In genomic region chr20:46689754-46690085, GRCh38 we compare ENCODE assay signal across 8 cellular contexts. TPM values are rescaled to one million over a fixed set of nuclear protein-coding genes. Genes with fewer than 3 reads are reported as not detected.
DNase-seq lines count a peak whose midpoint lies in the region; ATAC-seq, FAIRE-seq and TF ChIP-seq lines count a peak whose summit lies in the region.

No MANE protein-coding gene starts in this region.

- no peak for TF ChIP-seq RAD21 in H1 (IDR thresholded peaks at IDR 0.05 in 1 of 2, conservative IDR thresholded peaks at IDR 0.05 in 1 of 2; ENCODE audit: low read depth in 2 of 2, low read length in 2 of 2)

- peaks cover 12% of the 10 kb centered on the region for H3K36me3 ChIP-seq in CD8-positive, alpha-beta T cell (ENCODE audit: insufficient read depth, low read length)
- H3K36me3 ChIP-seq in OCI-LY1 (ENCODE audit: insufficient read depth, low read length) (peaks cover 27% of the 10 kb centered on the region), H1 (ENCODE audit: control insufficient read depth in 2 of 4, insufficient read depth in 4 of 4, low read length in 3 of 4) (peaks cover 2 to 22% (median 12%) of the 10 kb centered on the region in 4 experiments; a peak in 5 of 8 replicates), neuronal stem cell (replicated peaks in 1 of 2; ENCODE audit: control insufficient read depth in 2 of 2, insufficient read depth in 2 of 2, low read length in 2 of 2) (peaks cover 9 to 26% of the 10 kb centered on the region in 2 donors)

- no peaks in the 10 kb centered on the region for H3K9me3 ChIP-seq in CD8-positive, alpha-beta T cell (ENCODE audit: low read length)
- H3K9me3 ChIP-seq in OCI-LY1 (ENCODE audit: low read length), result no peaks in the 10 kb centered on the region
- H3K9me3 ChIP-seq in H1 (ENCODE audit: insufficient read depth in 2 of 2, low read depth in 1 of 2, low read length in 1 of 2), result no peaks in the 10 kb centered on the region; a peak in 1 of 4 replicates
- no peaks in the 10 kb centered on the region for H3K9me3 ChIP-seq in neuronal stem cell (replicated peaks in 1 of 2; ENCODE audit: control insufficient read depth in 2 of 2, insufficient read depth in 1 of 2, low read depth in 1 of 2, low read length in 2 of 2)

- H3K9me3 Mint-ChIP-seq in CD8-positive, alpha-beta T cell, result no peaks in the 10 kb centered on the region

- peak overlapping the region; percentile 100 for H3K4me3 Mint-ChIP-seq in CD8-positive, alpha-beta T cell

- peaks cover 57% of the 10 kb centered on the region for H3K4me1 Mint-ChIP-seq in CD8-positive, alpha-beta T cell (ENCODE audit: low read depth)

- H3K14ac ChIP-seq in H1 (ENCODE audit: insufficient read length), result no peak overlapping the region
- H3K14ac ChIP-seq in neuronal stem cell (ENCODE audit: low read length), result no peak overlapping the region

- H3K56ac ChIP-seq in H1 (replicated peaks; ENCODE audit: insufficient read length, low read depth, low read length), result no peak overlapping the region

- H4K91ac ChIP-seq in H1 (replicated peaks; ENCODE audit: insufficient read length, low read length) (no peak overlapping the region), neuronal stem cell (ENCODE audit: low read depth, low read length, poor library complexity) (no peak overlapping the region)

- no peak for DNase-seq in CD8-positive, alpha-beta T cell
- DNase-seq in H1 (ENCODE audit: low read depth in 1 of 2, low spot score in 2 of 2) (no peak), neuronal stem cell (ENCODE audit: low spot score) (no peak), putamen (ENCODE audit: low spot score) (no peak), AG08395 (ENCODE audit: low spot score) (no peak), islet precursor cell (no peak), foreskin keratinocyte (no peak)

- H3K79me2 ChIP-seq in OCI-LY1 (ENCODE audit: insufficient read depth, low read length) (peaks cover 36% of the 10 kb centered on the region), H1 (ENCODE audit: control insufficient read depth in 1 of 2, insufficient read depth in 2 of 2, low read length in 2 of 2) (peaks cover 10 to 41% of the 10 kb centered on the region in 2 experiments)

- intact Hi-C loops in CD8-positive, alpha-beta T cell (cut with DNase I, micrococcal nuclease), result loop anchor here (1.0 to 5.0 kb wide), 7 partner anchors 8 to 668 kb away; partner anchors contain the start of genes ELMO2 (in 1 of the 2) and ZMYND8 (in 1 of the 2)

- no peaks in the 10 kb centered on the region for H3K9me2 ChIP-seq in OCI-LY1 (ENCODE audit: low read depth, low read length)

- H4K8ac ChIP-seq in H1 (ENCODE audit: extremely low read depth, insufficient read depth, low read length), result no peak overlapping the region
- no peak overlapping the region for H4K8ac ChIP-seq in neuronal stem cell (ENCODE audit: low read depth, low read length)

- H2AK5ac ChIP-seq in H1 (ENCODE audit: low read depth, low read length), result no peak overlapping the region
- H2AK5ac ChIP-seq in neuronal stem cell (ENCODE audit: low read depth, low read length), result no peak overlapping the region

- H3K23ac ChIP-seq in H1 (ENCODE audit: insufficient read length) (no peak overlapping the region), neuronal stem cell (ENCODE audit: low read depth, low read length, poor library complexity) (no peak overlapping the region)

- H3K79me1 ChIP-seq in H1 (ENCODE audit: low read depth, low read length), result 0 out of 2 replicates have a peak, but pooled peaks cover 6% of the 10 kb centered on the region
- H3K79me1 ChIP-seq in neuronal stem cell (ENCODE audit: low read depth, low read length), result peaks cover 2% of the 10 kb centered on the region

- H2BK120ac ChIP-seq in H1 (replicated peaks; ENCODE audit: low read depth, low read length), result no peak overlapping the region
- H2BK120ac ChIP-seq in neuronal stem cell (ENCODE audit: low read depth, low read length), result no peak overlapping the region

- H2AFZ ChIP-seq in OCI-LY1 (ENCODE audit: low read length), result no peak overlapping the region; the same call in 1 of the 2 replicates
- peak overlapping the region; percentile 89; the same call in 1 of the 2 replicates for H2AFZ ChIP-seq in H1 (ENCODE audit: low read length)
- peak overlapping the region; percentile 62 for H2AFZ ChIP-seq in neuronal stem cell (ENCODE audit: low read length)

- H3K18ac ChIP-seq in H1 (ENCODE audit: extremely low read depth, low read length), result peak overlapping the region; percentile 88
- H3K18ac ChIP-seq in neuronal stem cell (ENCODE audit: low read length), result no peak overlapping the region

- no peak for TF ChIP-seq EP300 in H1 (IDR thresholded peaks at IDR 0.05; ENCODE audit: borderline replicate concordance in 1 of 2, low read depth in 2 of 2, low read length in 2 of 2)

- H2BK20ac ChIP-seq in H1 (ENCODE audit: low read length), result no peak overlapping the region

- TF ChIP-seq POLR2A in H1 (IDR thresholded peaks at IDR 0.05; ENCODE audit: control extremely low read depth in 1 of 2, low read depth in 2 of 2, low read length in 2 of 2), result no peak

- no peaks in the 10 kb centered on the region for H3K27me3 Mint-ChIP-seq in CD8-positive, alpha-beta T cell (ENCODE audit: low read depth)

- H4K20me1 ChIP-seq in OCI-LY1 (ENCODE audit: insufficient read depth, low read length), result no peaks in the 10 kb centered on the region
- H4K20me1 ChIP-seq in H1 (replicated peaks in 1 of 2; ENCODE audit: control insufficient read depth in 1 of 2, insufficient read depth in 2 of 2, low read length in 2 of 2), result no peaks in the 10 kb centered on the region

- no peaks in the 10 kb centered on the region for H3K27me3 ChIP-seq in CD8-positive, alpha-beta T cell (ENCODE audit: insufficient read depth, low read length)
- no peaks in the 10 kb centered on the region for H3K27me3 ChIP-seq in OCI-LY1 (ENCODE audit: insufficient read depth, low read length)
- no peaks in the 10 kb centered on the region for H3K27me3 ChIP-seq in H1 (replicated peaks in 1 of 4; ENCODE audit: control insufficient read depth in 3 of 4, extremely low read depth in 1 of 4, insufficient read depth in 3 of 4, low read length in 3 of 4)
- H3K27me3 ChIP-seq in neuronal stem cell (ENCODE audit: control insufficient read depth in 3 of 3, insufficient read depth in 3 of 3, low read depth in 1 of 3, low read length in 3 of 3), result no peaks in the 10 kb centered on the region
- no peaks in the 10 kb centered on the region for H3K27me3 ChIP-seq in foreskin keratinocyte

- H3K9ac ChIP-seq in OCI-LY1 (ENCODE audit: low read length) (peak overlapping the region; percentile 90), H1 (replicated peaks in 1 of 4; ENCODE audit: extremely low read depth in 1 of 4, low read depth in 3 of 4, low read length in 3 of 4) (peak overlapping the region in 1 of 4 experiments; percentile 96; a peak in 4 of 7 replicates), neuronal stem cell (ENCODE audit: low read depth, low read length, poor library complexity) (no peak overlapping the region)

- no peaks in the 10 kb centered on the region for H3F3A ChIP-seq in OCI-LY1 (ENCODE audit: insufficient read depth, low read length)

- H3K27ac Mint-ChIP-seq in CD8-positive, alpha-beta T cell, result peak overlapping the region; percentile 99

- ATAC-seq in CD8-positive, alpha-beta T cell, result no peak
- no peak for ATAC-seq in foreskin keratinocyte

- H2BK12ac ChIP-seq in H1 (ENCODE audit: low read depth, low read length) (no peak overlapping the region), neuronal stem cell (ENCODE audit: low read length) (no peak overlapping the region)

- POLR2A ChIA-PET in CD8-positive, alpha-beta T cell (lab: Charles Lee), result interaction anchor here (1.2 to 1.5 kb wide), 2 partner anchors 9 to 1035 kb away, joined by 3 to 10 read pairs; no protein-coding TSS in a partner anchor
- POLR2A ChIA-PET in H1 (lab: Charles Lee; ENCODE audit: partially characterized antibody), result interaction anchor here (1.0 to 3.4 kb wide), 7 partner anchors 8 to 130 kb away, joined by 3 to 16 read pairs (median 3); no protein-coding TSS in a partner anchor

- TF ChIP-seq CTCF in CD8-positive, alpha-beta T cell (IDR thresholded peaks at IDR 0.05), result no peak
- TF ChIP-seq CTCF in OCI-LY1 (IDR thresholded peaks at IDR 0.05; ENCODE audit: low read length) (no peak), H1 (IDR thresholded peaks at IDR 0.05; ENCODE audit: control extremely low read depth in 1 of 3, insufficient read depth in 1 of 3, low read depth in 1 of 3, low read length in 3 of 3) (no peak), foreskin keratinocyte (conservative IDR thresholded peaks at IDR 0.05) (no peak)

- H3K4me1 ChIP-seq in CD8-positive, alpha-beta T cell (ENCODE audit: insufficient read depth, low read length), result peaks cover 40% of the 10 kb centered on the region
- peaks cover 33% of the 10 kb centered on the region for H3K4me1 ChIP-seq in OCI-LY1 (ENCODE audit: insufficient read depth, low read length, severe bottlenecking)
- peaks cover 0 to 6% (median 3%) of the 10 kb centered on the region in 4 experiments; a peak in 4 of 7 replicates for H3K4me1 ChIP-seq in H1 (replicated peaks in 1 of 4; ENCODE audit: control insufficient read depth in 3 of 4, insufficient read depth in 4 of 4, low read length in 3 of 4)
- peaks cover 9 to 10% of the 10 kb centered on the region in 2 donors for H3K4me1 ChIP-seq in neuronal stem cell (ENCODE audit: control insufficient read depth in 2 of 2, insufficient read depth in 1 of 2, low read depth in 1 of 2, low read length in 2 of 2)
- no peaks in the 10 kb centered on the region for H3K4me1 ChIP-seq in foreskin keratinocyte

- CTCF ChIA-PET in CD8-positive, alpha-beta T cell (lab: Charles Lee), result interaction anchor here (1.8 kb wide), 1 partner anchor 9 kb away, joined by 8 read pairs; no protein-coding TSS in a partner anchor
- CTCF ChIA-PET in H1 (lab: Charles Lee; ENCODE audit: partially characterized antibody), result interaction anchor here (1.3 to 2.2 kb wide), 2 partner anchors 10 to 18 kb away, joined by 4 to 8 read pairs; no protein-coding TSS in a partner anchor

- H3K4ac ChIP-seq in H1 (replicated peaks; ENCODE audit: insufficient read length, low read depth, low read length), result peak overlapping the region; percentile 28
- no peak overlapping the region for H3K4ac ChIP-seq in neuronal stem cell (ENCODE audit: low read length)

- peak overlapping the region; percentile 96 for H3K4me3 ChIP-seq in CD8-positive, alpha-beta T cell (ENCODE audit: low read depth, low read length)
- peak overlapping the region; percentile 92 for H3K4me3 ChIP-seq in OCI-LY1 (ENCODE audit: low read depth, low read length, poor library complexity, severe bottlenecking)
- H3K4me3 ChIP-seq in H1 (ENCODE audit: extremely low read depth in 1 of 4, insufficient read depth in 2 of 4, low read depth in 3 of 4, low read length in 4 of 4), result peak overlapping the region; percentile 40 to 81 (median 58); a peak in 6 of 8 replicates
- peak overlapping the region in 1 of 2 donors; percentile 46 for H3K4me3 ChIP-seq in neuronal stem cell (ENCODE audit: low read length in 2 of 2)

- H2BK15ac ChIP-seq in H1 (ENCODE audit: low read length) (no peak overlapping the region), neuronal stem cell (ENCODE audit: low read length) (no peak overlapping the region)

- peaks cover 28% of the 10 kb centered on the region for H3K36me3 Mint-ChIP-seq in CD8-positive, alpha-beta T cell

- peak overlapping the region; percentile 69; the same call in 1 of the 2 replicates for H2BK5ac ChIP-seq in H1 (ENCODE audit: low read depth, low read length)
- no peak overlapping the region for H2BK5ac ChIP-seq in neuronal stem cell (ENCODE audit: low read length)

- H3K4me2 ChIP-seq in OCI-LY1 (ENCODE audit: low read length) (peak overlapping the region; percentile 93), H1 (ENCODE audit: insufficient read depth in 1 of 2, low read depth in 2 of 2, low read length in 2 of 2) (peak overlapping the region; percentile 83 to 84), neuronal stem cell (ENCODE audit: insufficient read depth, low read length, poor library complexity, severe bottlenecking) (peak overlapping the region; percentile 65)

- WGBS in H1 (ENCODE audit: extremely low coverage in 1 of 2, insufficient coverage in 1 of 2, insufficient read length in 1 of 2, insufficient replicate concordance in 2 of 2, low coverage in 1 of 2, low lambda C conversion rate in 2 of 2, missing lambda C conversion rate in 1 of 2), 2 experiments, result 1% methylated on average over 12 of the region's 12 CpGs; no CpG with 5 or more reads in 1 of the 2 experiments
- no CpG with 5 or more reads among the region's 12 CpGs for WGBS in neuronal stem cell (ENCODE audit: extremely low coverage in 2 of 2, insufficient read length in 2 of 2, insufficient replicate concordance in 1 of 2), 2 donors

- no peak for FAIRE-seq in H1 (lab: Jason Lieb, UNC)

- H3K23me2 ChIP-seq in H1 (ENCODE audit: low read depth, low read length), result peaks cover 6% of the 10 kb centered on the region

- H3K27ac ChIP-seq in CD8-positive, alpha-beta T cell (ENCODE audit: low read depth, low read length), result peak overlapping the region; percentile 74
- peak overlapping the region; percentile 36 for H3K27ac ChIP-seq in OCI-LY1 (ENCODE audit: low read depth, low read length, poor library complexity, severe bottlenecking)
- no peak overlapping the region for H3K27ac ChIP-seq in H1 (ENCODE audit: low read depth, low read length)
- peak overlapping the region; percentile 81 for H3K27ac ChIP-seq in neuronal stem cell (replicated peaks; ENCODE audit: low read length)
- H3K27ac ChIP-seq in foreskin keratinocyte, result no peak overlapping the region

- H4K5ac ChIP-seq in H1 (ENCODE audit: insufficient read length, low read depth, low read length), result peak overlapping the region; percentile 93

RNA-seq across cellular contexts. Expression of gene TP53RK, which starts 0.5 kb away (rescaled TPM):
- 1 to 10 TPM; 5.4 TPM for total RNA-seq in CD8-positive, alpha-beta T cell
- total RNA-seq in H1 (2021; fragmentation: NEBNext Ultra II Directional; extraction: Animal tissue kit (Norgen Biotek cat#: 25700)), result 16.3 TPM in 2 replicates
- polyA plus RNA-seq in H1 (2011; rRNA removed), result 8.5 and 8.7 TPM in 2 replicates
- 8.8 TPM for polyA plus RNA-seq in H1 (2011; cell fraction: cytosol; rRNA removed)
- polyA plus RNA-seq in H1 (2011; cell fraction: nucleus; rRNA removed), result 6.9 TPM
- polyA plus RNA-seq in H1 (2012, experiment 1 of 2), result 9.7 to 12.2 TPM (median 10.6 TPM) in 4 replicates
- polyA plus RNA-seq in H1 (2012, experiment 2 of 2), result 11.4 TPM
- 12.9 TPM for polyA plus RNA-seq in H1 (2013, experiment 1 of 2)
- 12.9 TPM for polyA plus RNA-seq in H1 (2013, experiment 2 of 2)
- polyA minus RNA-seq in H1 (2011; rRNA and poly(A)+ RNA removed), result 8.1 and 9.2 TPM in 2 replicates
- polyA minus RNA-seq in H1 (2011; cell fraction: cytosol; rRNA and poly(A)+ RNA removed), result 8.0 TPM
- polyA minus RNA-seq in H1 (2011; cell fraction: nucleus; rRNA and poly(A)+ RNA removed), result 10.1 TPM
- polyA plus RNA-seq in neuronal stem cell (2013, experiment 1 of 2), result 10.8 TPM
- 11.5 TPM for polyA plus RNA-seq in neuronal stem cell (2013, experiment 2 of 2)
- 13.9 and 14.2 TPM in 2 replicates for total RNA-seq in foreskin keratinocyte
- 12.9 and 13.2 TPM in 2 replicates for polyA plus RNA-seq in foreskin keratinocyte

RNA-seq across cellular contexts. Expression of gene SLC2A10, which starts 19.7 kb away (rescaled TPM):
- not detected for total RNA-seq in CD8-positive, alpha-beta T cell
- total RNA-seq in H1 (2021; fragmentation: NEBNext Ultra II Directional; extraction: Animal tissue kit (Norgen Biotek cat#: 25700)), result 9.7 and 9.9 TPM in 2 replicates
- polyA plus RNA-seq in H1 (2011; rRNA removed), result 9.0 and 11.9 TPM in 2 replicates
- 8.0 TPM for polyA plus RNA-seq in H1 (2011; cell fraction: cytosol; rRNA removed)
- 8.4 TPM for polyA plus RNA-seq in H1 (2011; cell fraction: nucleus; rRNA removed)
- polyA plus RNA-seq in H1 (2012, experiment 1 of 2), result 6.6 to 8.4 TPM (median 7.0 TPM) in 4 replicates
- polyA plus RNA-seq in H1 (2012, experiment 2 of 2), result 5.1 TPM
- 9.4 TPM for polyA plus RNA-seq in H1 (2013, experiment 1 of 2)
- polyA plus RNA-seq in H1 (2013, experiment 2 of 2), result 9.3 TPM
- 14.3 and 14.7 TPM in 2 replicates for polyA minus RNA-seq in H1 (2011; rRNA and poly(A)+ RNA removed)
- polyA minus RNA-seq in H1 (2011; cell fraction: cytosol; rRNA and poly(A)+ RNA removed), result 14.3 TPM
- polyA minus RNA-seq in H1 (2011; cell fraction: nucleus; rRNA and poly(A)+ RNA removed), result 13.5 TPM
- polyA plus RNA-seq in neuronal stem cell (2013, experiment 1 of 2), result 7.8 TPM
- polyA plus RNA-seq in neuronal stem cell (2013, experiment 2 of 2), result 7.5 TPM
- total RNA-seq in foreskin keratinocyte, result 0.11 and 0.37 TPM in 2 replicates
- polyA plus RNA-seq in foreskin keratinocyte, result 0.11 and 0.18 TPM in 2 replicates

RNA-seq across cellular contexts. Expression of gene SLC13A3, which starts 38.5 kb away (rescaled TPM):
- total RNA-seq in CD8-positive, alpha-beta T cell, result under 1 TPM in 1 of 2 experiments, not detected in 1; 0.14 TPM
- 9.4 and 9.8 TPM in 2 replicates for total RNA-seq in H1 (2021; fragmentation: NEBNext Ultra II Directional; extraction: Animal tissue kit (Norgen Biotek cat#: 25700))
- polyA plus RNA-seq in H1 (2011; rRNA removed) (12.6 and 15.4 TPM in 2 replicates), foreskin keratinocyte (4.6 and 5.3 TPM in 2 replicates)
- polyA plus RNA-seq in H1 (2011; cell fraction: cytosol; rRNA removed), result 11.3 TPM
- 21.6 TPM for polyA plus RNA-seq in H1 (2011; cell fraction: nucleus; rRNA removed)
- 9.8 to 12.4 TPM (median 11.1 TPM) in 4 replicates for polyA plus RNA-seq in H1 (2012, experiment 1 of 2)
- 10.3 TPM for polyA plus RNA-seq in H1 (2012, experiment 2 of 2)
- polyA plus RNA-seq in H1 (2013, experiment 1 of 2), result 11.2 TPM
- 11.1 TPM for polyA plus RNA-seq in H1 (2013, experiment 2 of 2)
- 19.3 and 23.0 TPM in 2 replicates for polyA minus RNA-seq in H1 (2011; rRNA and poly(A)+ RNA removed)
- polyA minus RNA-seq in H1 (2011; cell fraction: cytosol; rRNA and poly(A)+ RNA removed), result 8.4 TPM
- polyA minus RNA-seq in H1 (2011; cell fraction: nucleus; rRNA and poly(A)+ RNA removed), result 19.6 TPM
- polyA plus RNA-seq in neuronal stem cell (2013, experiment 1 of 2), result 7.2 TPM
- 7.5 TPM for polyA plus RNA-seq in neuronal stem cell (2013, experiment 2 of 2)
- 3.1 and 5.1 TPM in 2 replicates for total RNA-seq in foreskin keratinocyte

Comparison
In these comparisons a context has a peak if more than half of its experiments do, and no peak if none do; other contexts are left out.
1. H3K27ac ChIP-seq: peak in CD8-positive, alpha-beta T cell (single experiment), OCI-LY1 (single experiment) and neuronal stem cell (single experiment); none in H1 (single experiment) and foreskin keratinocyte (single experiment).
2. Peak in every context shown above with its lines, with median percentiles within 50 percentile points of each other: H3K4me2 ChIP-seq.